Comparison of ENCODE assay signal across 8 cellular contexts in the genomic region with DNA sequence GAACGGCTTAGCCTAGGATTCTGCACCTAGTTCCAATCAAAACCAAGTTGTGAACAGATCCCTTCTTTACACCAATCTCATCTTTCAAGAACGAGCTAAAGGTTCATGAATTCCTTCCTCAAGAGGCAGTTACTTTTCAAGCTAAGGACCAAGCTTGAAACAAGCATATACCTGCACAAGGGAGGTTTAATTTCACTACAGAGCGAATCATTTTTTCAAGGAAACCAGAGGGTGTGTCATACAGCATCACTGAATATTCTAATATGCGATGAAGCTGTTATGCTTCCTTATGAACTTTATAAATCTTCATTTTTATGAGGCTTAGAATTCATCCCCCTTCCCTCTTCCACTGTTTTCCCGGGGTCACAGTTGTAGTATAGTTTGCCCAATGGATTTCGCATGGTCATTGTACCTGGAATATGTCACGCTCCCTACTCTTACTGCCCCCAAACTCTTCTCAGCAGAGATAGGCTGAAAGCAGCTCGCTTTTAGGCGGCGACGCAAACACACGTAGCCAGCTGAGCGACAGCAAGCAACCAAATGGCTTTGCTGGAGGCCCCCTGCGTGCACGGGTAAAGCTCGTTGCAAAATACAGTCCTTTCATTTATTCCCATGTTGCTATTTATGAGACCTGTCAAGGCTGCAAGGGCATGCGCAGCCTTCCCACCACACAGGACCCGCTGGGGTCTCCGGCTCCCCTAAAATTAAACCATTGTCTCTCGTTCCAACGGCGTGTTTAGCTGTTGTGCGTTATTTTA. TPM values are rescaled to one million over a fixed set of nuclear protein-coding genes. Genes with fewer than 3 reads are reported as not detected.
DNase-seq lines count a peak whose midpoint lies in the region; ATAC-seq and TF ChIP-seq lines count a peak whose summit lies in the region.

No MANE protein-coding gene starts in this region.

- H3K9me3 ChIP-seq in mucosa of rectum (ENCODE audit: control insufficient read depth in 2 of 2, low read length in 2 of 2): no peaks in the 10 kb centered on the region

- peak overlapping the region; percentile 90 for H3K4me3 Mint-ChIP-seq in activated CD8-positive, alpha-beta memory T cell treated with anti-CD3 and anti-CD28 coated beads, Interleukin-2, amount 10 ng/mL, durations not matched to agents 7 days and 5 days
- peak overlapping the region; percentile 94 for H3K4me3 Mint-ChIP-seq in endothelial cell (ENCODE audit: unreplicated experiment)
- H3K4me3 Mint-ChIP-seq in stimulated activated naive CD8-positive, alpha-beta T cell treated with anti-CD3 and anti-CD28 coated beads, Interleukin-15, amount 100 ng/mL, for 72 hours: peak overlapping the region; percentile 91 to 97

- peak; percentile 32 for ATAC-seq in HG03280 (IDR thresholded peaks at IDR 0.05; ENCODE audit: unreplicated experiment)
- peak; percentile 26 for ATAC-seq in activated CD8-positive, alpha-beta memory T cell treated with anti-CD3 and anti-CD28 coated beads, Interleukin-2, amount 10 ng/mL, durations not matched to agents 7 days and 5 days
- peak; percentile 53 for ATAC-seq in stimulated activated naive CD8-positive, alpha-beta T cell treated with anti-CD3 and anti-CD28 coated beads, Interleukin-15, amount 100 ng/mL, for 72 hours

- peak overlapping the region; percentile 91 to 98 for H3K4me3 ChIP-seq in mucosa of rectum (ENCODE audit: low read length in 2 of 2)

- no peaks in the 10 kb centered on the region for H3K27me3 ChIP-seq in mucosa of rectum (ENCODE audit: control insufficient read depth in 2 of 2, insufficient read depth in 2 of 2, low read length in 2 of 2)

- H3K9ac ChIP-seq in mucosa of rectum (ENCODE audit: low read depth in 1 of 2, low read length in 2 of 2): peak overlapping the region; percentile 79 to 92

- no peaks in the 10 kb centered on the region for H3K27me3 Mint-ChIP-seq in activated CD8-positive, alpha-beta memory T cell treated with anti-CD3 and anti-CD28 coated beads, Interleukin-2, amount 10 ng/mL, durations not matched to agents 7 days and 5 days
- peaks cover 2% of the 10 kb centered on the region for H3K27me3 Mint-ChIP-seq in endothelial cell (ENCODE audit: unreplicated experiment)
- H3K27me3 Mint-ChIP-seq in stimulated activated naive CD8-positive, alpha-beta T cell treated with anti-CD3 and anti-CD28 coated beads, Interleukin-15, amount 100 ng/mL, for 72 hours: no peaks in the 10 kb centered on the region

- H3K4me1 ChIP-seq in mucosa of rectum (ENCODE audit: control insufficient read depth in 2 of 2, insufficient read depth in 2 of 2, low read length in 2 of 2): peaks cover 5 to 7% of the 10 kb centered on the region in 2 donors

- peaks cover 0 to 4% of the 10 kb centered on the region in 2 donors for H3K36me3 ChIP-seq in mucosa of rectum (ENCODE audit: control insufficient read depth in 2 of 2, insufficient read depth in 2 of 2, low read length in 2 of 2)

- TF ChIP-seq CTCF in endothelial cell (IDR thresholded peaks at IDR 0.05; ENCODE audit: unreplicated experiment): no peak

- no peaks in the 10 kb centered on the region for H3K9me3 Mint-ChIP-seq in activated CD8-positive, alpha-beta memory T cell treated with anti-CD3 and anti-CD28 coated beads, Interleukin-2, amount 10 ng/mL, durations not matched to agents 7 days and 5 days (ENCODE audit: low read depth)
- H3K9me3 Mint-ChIP-seq in endothelial cell (ENCODE audit: unreplicated experiment): no peaks in the 10 kb centered on the region
- H3K9me3 Mint-ChIP-seq in stimulated activated naive CD8-positive, alpha-beta T cell treated with anti-CD3 and anti-CD28 coated beads, Interleukin-15, amount 100 ng/mL, for 72 hours: no peaks in the 10 kb centered on the region

- peak overlapping the region; percentile 91 for H3K27ac Mint-ChIP-seq in activated CD8-positive, alpha-beta memory T cell treated with anti-CD3 and anti-CD28 coated beads, Interleukin-2, amount 10 ng/mL, durations not matched to agents 7 days and 5 days
- no peak overlapping the region for H3K27ac Mint-ChIP-seq in endothelial cell (ENCODE audit: unreplicated experiment)
- H3K27ac Mint-ChIP-seq in stimulated activated naive CD8-positive, alpha-beta T cell treated with anti-CD3 and anti-CD28 coated beads, Interleukin-15, amount 100 ng/mL, for 72 hours: peak overlapping the region; percentile 93 to 97

- H3K27ac ChIP-seq in mucosa of rectum (ENCODE audit: low read depth in 2 of 2, low read length in 2 of 2): peak overlapping the region in 1 of 2 donors; percentile 71

- CTCF ChIA-PET in activated CD8-positive, alpha-beta memory T cell treated with anti-CD3 and anti-CD28 coated beads, Interleukin-2, amount 10 ng/mL, durations not matched to agents 7 days and 5 days (lab: Charles Lee): interaction anchor here (1.4 to 2.0 kb wide), 5 partner anchors 9 to 91 kb away, joined by 4 to 9 read pairs (median 4); a partner anchor contains a TSS

- peaks cover 52% of the 10 kb centered on the region for H3K4me1 Mint-ChIP-seq in activated CD8-positive, alpha-beta memory T cell treated with anti-CD3 and anti-CD28 coated beads, Interleukin-2, amount 10 ng/mL, durations not matched to agents 7 days and 5 days
- peaks cover 16% of the 10 kb centered on the region for H3K4me1 Mint-ChIP-seq in endothelial cell (ENCODE audit: unreplicated experiment)
- peaks cover 71% of the 10 kb centered on the region for H3K4me1 Mint-ChIP-seq in stimulated activated naive CD8-positive, alpha-beta T cell treated with anti-CD3 and anti-CD28 coated beads, Interleukin-15, amount 100 ng/mL, for 72 hours

- H3K36me3 Mint-ChIP-seq in activated CD8-positive, alpha-beta memory T cell treated with anti-CD3 and anti-CD28 coated beads, Interleukin-2, amount 10 ng/mL, durations not matched to agents 7 days and 5 days: peaks cover 32% of the 10 kb centered on the region
- peaks cover 8% of the 10 kb centered on the region for H3K36me3 Mint-ChIP-seq in endothelial cell (ENCODE audit: low read depth, unreplicated experiment)

- DNase-seq in NCI-H524 (lab: John Stamatoyannopoulos, UW): peak; percentile 32 to 54
- DNase-seq in NCI-H524 treated with DMSO at 0.1 percent for 48 hours (lab: John Stamatoyannopoulos, UW): no peak
- DNase-seq in NCI-H526 (lab: John Stamatoyannopoulos, UW): peak; percentile 85 to 89
- peak; percentile 85 for DNase-seq in activated CD8-positive, alpha-beta memory T cell treated with anti-CD3 and anti-CD28 coated beads, Interleukin-2, amount 10 ng/mL, durations not matched to agents 7 days and 5 days
- peak; percentile 38 for DNase-seq in endothelial cell (ENCODE audit: low spot score)
- peak; percentile 52 to 60 for DNase-seq in stimulated activated naive CD8-positive, alpha-beta T cell treated with anti-CD3 and anti-CD28 coated beads, Interleukin-15, amount 100 ng/mL, for 72 hours

RNA-seq across cellular contexts. Expression of a gene that starts 0.8 kb away (rescaled TPM):
- total RNA-seq in activated CD8-positive, alpha-beta memory T cell treated with anti-CD3 and anti-CD28 coated beads, Interleukin-2, amount 10 ng/mL, durations not matched to agents 7 days and 5 days: 10 to 100 TPM; 13.9 to 15.1 TPM
- 5.1 TPM for total RNA-seq in endothelial cell (ENCODE audit: unreplicated experiment)

RNA-seq across cellular contexts. Expression of a gene that starts 1.1 kb away (rescaled TPM):
- 10 to 100 TPM; 43.5 to 52.3 TPM for total RNA-seq in activated CD8-positive, alpha-beta memory T cell treated with anti-CD3 and anti-CD28 coated beads, Interleukin-2, amount 10 ng/mL, durations not matched to agents 7 days and 5 days
- total RNA-seq in endothelial cell (ENCODE audit: unreplicated experiment): 41.3 TPM
